17 cellular contexts compared by ENCODE assay signal in the genomic region with DNA sequence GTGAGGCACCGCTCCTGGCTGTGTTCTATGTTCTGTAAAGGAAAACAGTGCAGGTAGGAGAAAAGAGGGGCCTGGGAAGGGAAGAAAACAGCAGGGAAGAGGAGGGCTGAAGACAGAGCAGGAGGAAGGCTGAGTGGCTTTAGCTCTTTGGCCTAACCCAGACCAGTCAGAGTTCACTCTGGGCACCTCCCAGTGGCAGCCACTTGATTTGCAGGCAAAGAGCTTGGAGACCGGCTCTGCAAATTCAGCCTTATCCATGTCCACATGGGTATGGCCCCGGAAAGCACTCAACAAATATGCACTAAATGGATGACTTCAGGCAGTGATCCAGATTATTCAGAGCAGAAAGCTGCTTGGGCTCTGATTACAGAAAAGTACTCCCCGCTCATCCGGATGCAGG. TPM values are rescaled to one million over a fixed set of nuclear protein-coding genes. Genes with fewer than 3 reads are reported as not detected.
A peak's percentile ranks its signal among the peaks of the same experiment; 100 is the strongest.
DNase-seq lines count a peak whose midpoint lies in the region; FAIRE-seq and TF ChIP-seq lines count a peak whose summit lies in the region.
"Had no signal": no experiment of that assay in that cellular context is flagged by ENCODE, and none has a peak within 500 bp of the region (broad histone marks: within the 10 kb centered on the region; RNA-seq: fewer than 3 reads in every experiment).

No MANE protein-coding gene starts in this region.

- no peak overlapping the region for H3K4me2 ChIP-seq in mammary epithelial cell (ENCODE audit: insufficient read depth, low read depth, low read length)

- intact Hi-C loops in MCF 10A (cut with micrococcal nuclease): no loop called here
- intact Hi-C loops in mammary epithelial cell (cut with micrococcal nuclease): no loop called here

- peaks cover 13% of the 10 kb centered on the region for H3K4me1 Mint-ChIP-seq in MCF 10A (ENCODE audit: insufficient read depth, unreplicated experiment)

- WGBS in mammary epithelial cell (ENCODE audit: low coverage, missing lambda C conversion rate): 98% methylated on average over 5 of the region's 5 CpGs
- WGBS in small intestine, 3 donors: 36 to 70% (median 53%) methylated on average over 5 of the region's 5 CpGs

- DNase-seq in MCF 10A (ENCODE audit: unreplicated experiment) (no peak), mammary epithelial cell (no peak), NAMALWA (ENCODE audit: low spot score) (peak; percentile 46), choroid plexus epithelial cell (ENCODE audit: low read depth) (peak; percentile 39), small intestine (peak; percentile 72), anterior cingulate cortex (lab: John Stamatoyannopoulos, UW) (no peak), NCI-H510A treated with DMSO at 0.1 percent for 48 hours (lab: John Stamatoyannopoulos, UW) (no peak), NCI-H226 (no peak)
- DNase-seq: activated CD4-positive, alpha-beta T cell treated with anti-CD3 and anti-CD28 coated beads, Interleukin-2, amount 10 ng/mL, durations not matched to agents 24 days and 14 days; aorta; KG1; NCI-H1694 treated with DMSO at 0.1 percent for 48 hours; NCI-H526 treated with DMSO at 0.1 percent for 48 hours; T-helper 2 cell had no signal

- H3K4me1 ChIP-seq in mammary epithelial cell (ENCODE audit: insufficient read depth, low read length): peaks cover 11% of the 10 kb centered on the region
- no peaks in the 10 kb centered on the region for H3K4me1 ChIP-seq in small intestine (ENCODE audit: control insufficient read depth in 2 of 2, insufficient read depth in 1 of 2, low read depth in 1 of 2, low read length in 1 of 2)

- no peaks in the 10 kb centered on the region for H3K27me3 ChIP-seq in mammary epithelial cell (ENCODE audit: insufficient read depth, low read length)
- H3K27me3 ChIP-seq in small intestine (ENCODE audit: control insufficient read depth in 2 of 2, insufficient read depth in 2 of 2, low read length in 2 of 2): no peaks in the 10 kb centered on the region

- H3K27me3 Mint-ChIP-seq in MCF 10A (ENCODE audit: insufficient read depth, unreplicated experiment): no peaks in the 10 kb centered on the region

- H3K9me3 Mint-ChIP-seq in MCF 10A (ENCODE audit: unreplicated experiment): no peaks in the 10 kb centered on the region
- H3K9me3 Mint-ChIP-seq: activated CD4-positive, alpha-beta T cell treated with anti-CD3 and anti-CD28 coated beads, Interleukin-2, amount 10 ng/mL, durations not matched to agents 24 days and 14 days had no signal

- BruUV-seq in MCF 10A (replicated peaks; lab: Mats Ljungman, UMichigan) (no TSS peak), mammary epithelial cell (replicated peaks; lab: Mats Ljungman, UMichigan) (no TSS peak)

- H3K36me3 Mint-ChIP-seq in MCF 10A (ENCODE audit: insufficient read depth, unreplicated experiment): no peaks in the 10 kb centered on the region

- no peaks in the 10 kb centered on the region for H3K79me2 ChIP-seq in mammary epithelial cell (ENCODE audit: insufficient read depth, low read length)

- H2AFZ ChIP-seq in mammary epithelial cell (ENCODE audit: low read depth, low read length): no peak overlapping the region

- TF ChIP-seq CTCF in MCF 10A (IDR thresholded peaks at IDR 0.05; ENCODE audit: unreplicated experiment) (peak; percentile 27), mammary epithelial cell (conservative IDR thresholded peaks at IDR 0.05 in 1 of 2, IDR thresholded peaks at IDR 0.05 in 1 of 2; ENCODE audit: extremely low read depth in 1 of 2, insufficient read depth in 1 of 2, low read depth in 1 of 2, low read length in 2 of 2) (peak in 1 of 2 donors; percentile 20), choroid plexus epithelial cell (conservative IDR thresholded peaks at IDR 0.05; ENCODE audit: low read depth, low read length) (peak; percentile 50)

- in situ Hi-C loops in mammary epithelial cell (cut with MboI; ENCODE audit: low sequenced_read_pairs in 2 of 2): loop anchor here (5.0 to 10.0 kb wide), 3 partner anchors 156 to 279 kb away; partner anchors contain the start of gene RXRA (in 1 of the 2)

- FAIRE-seq in small intestine (lab: Jason Lieb, UNC): no peak
- FAIRE-seq: H54 had no signal

- H3K4me3 Mint-ChIP-seq in MCF 10A (ENCODE audit: unreplicated experiment): no peak overlapping the region
- H3K4me3 Mint-ChIP-seq: activated CD4-positive, alpha-beta T cell treated with anti-CD3 and anti-CD28 coated beads, Interleukin-2, amount 10 ng/mL, durations not matched to agents 24 days and 14 days had no signal

- no peaks in the 10 kb centered on the region for H3K9me3 ChIP-seq in mammary epithelial cell (replicated peaks; ENCODE audit: insufficient read depth, low read length)
- H3K9me3 ChIP-seq in small intestine (ENCODE audit: control insufficient read depth, low read depth): no peaks in the 10 kb centered on the region

- CTCF ChIA-PET in MCF 10A (lab: Yijun Ruan, JAX) (interaction anchor here (0.6 to 3.2 kb wide), 9 partner anchors 10 to 281 kb away, joined by 3 to 12 read pairs (median 4); no protein-coding TSS in a partner anchor), mammary epithelial cell (lab: Charles Lee; ENCODE audit: low non-redundant PET) (no interaction called here)

- no peaks in the 10 kb centered on the region for H4K20me1 ChIP-seq in mammary epithelial cell (ENCODE audit: insufficient read depth, low read length)

- H3K9ac ChIP-seq in mammary epithelial cell (ENCODE audit: insufficient read depth, low read length): no peak overlapping the region

- POLR2A ChIA-PET in MCF 10A (lab: Yijun Ruan, JAX): interaction anchor here (1.1 kb wide), 1 partner anchor 155 kb away, joined by 4 read pairs; no protein-coding TSS in a partner anchor

- H3K36me3 ChIP-seq in mammary epithelial cell (ENCODE audit: insufficient read depth, low read length) (no peaks in the 10 kb centered on the region), small intestine (ENCODE audit: control insufficient read depth in 2 of 2, insufficient read depth in 2 of 2, low read length in 2 of 2) (no peaks in the 10 kb centered on the region)

- H3K27ac ChIP-seq in mammary epithelial cell (ENCODE audit: insufficient read depth, low read depth, low read length) (no peak overlapping the region), small intestine (ENCODE audit: low read depth in 1 of 2, low read length in 1 of 2) (peak overlapping the region; percentile 15 to 49)
- H3K27ac ChIP-seq: skin epidermis had no signal

- dilution Hi-C loops in mammary epithelial cell (cut with HindIII; ENCODE audit: low sequenced_read_pairs): no loop called here

- H3K4me3 ChIP-seq in mammary epithelial cell (replicated peaks in 1 of 3; ENCODE audit: insufficient read depth in 1 of 3, low read depth in 2 of 3, low read length in 3 of 3) (no peak overlapping the region), choroid plexus epithelial cell (ENCODE audit: low read depth, low read length) (no peak overlapping the region), small intestine (ENCODE audit: low read depth in 1 of 2, low read length in 2 of 2) (no peak overlapping the region)
- H3K4me3 ChIP-seq: skin epidermis had no signal

- no peak overlapping the region for H3K27ac Mint-ChIP-seq in MCF 10A (ENCODE audit: low read depth, unreplicated experiment)
- H3K27ac Mint-ChIP-seq: activated CD4-positive, alpha-beta T cell treated with anti-CD3 and anti-CD28 coated beads, Interleukin-2, amount 10 ng/mL, durations not matched to agents 24 days and 14 days had no signal

RNA-seq across cellular contexts. Expression of gene RNU6ATAC, which starts 4.4 kb away (rescaled TPM):
- total RNA-seq in MCF 10A (2022) (21.0 and 53.3 TPM in 2 replicates), mammary epithelial cell (10 to 100 TPM in 1 of 2 donors, not detected in 1; 58.5 TPM)
- polyA plus RNA-seq in mammary epithelial cell (not detected), small intestine (not detected)
- polyA minus RNA-seq in mammary epithelial cell: not detected
- total RNA-seq: fibroblast of villous mesenchyme had no signal
- polyA plus RNA-seq: aorta had no signal

RNA-seq across cellular contexts. Expression of gene WDR5, which starts 32.8 kb away (rescaled TPM):
- total RNA-seq in MCF 10A (2022) (36.5 and 43.8 TPM in 2 replicates), mammary epithelial cell (10 to 100 TPM; 22.3 to 37.9 TPM)
- polyA plus RNA-seq in mammary epithelial cell (32.8 TPM), small intestine (10 to 100 TPM; 14.6 to 36.7 (median 19.7) TPM)
- 31.2 TPM for polyA minus RNA-seq in mammary epithelial cell

Comparison
In these comparisons a context has a peak if more than half of its experiments do, and no peak if none do; other contexts are left out.
1. DNase-seq: peak in NAMALWA (single experiment), choroid plexus epithelial cell (single experiment) and small intestine (single experiment); none in MCF 10A (single experiment), mammary epithelial cell (single experiment), anterior cingulate cortex (0 of 58), NCI-H510A treated with DMSO at 0.1 percent for 48 hours (single experiment) and NCI-H226 (single experiment).